9 cellular contexts compared by ENCODE assay signal in the genomic region with DNA sequence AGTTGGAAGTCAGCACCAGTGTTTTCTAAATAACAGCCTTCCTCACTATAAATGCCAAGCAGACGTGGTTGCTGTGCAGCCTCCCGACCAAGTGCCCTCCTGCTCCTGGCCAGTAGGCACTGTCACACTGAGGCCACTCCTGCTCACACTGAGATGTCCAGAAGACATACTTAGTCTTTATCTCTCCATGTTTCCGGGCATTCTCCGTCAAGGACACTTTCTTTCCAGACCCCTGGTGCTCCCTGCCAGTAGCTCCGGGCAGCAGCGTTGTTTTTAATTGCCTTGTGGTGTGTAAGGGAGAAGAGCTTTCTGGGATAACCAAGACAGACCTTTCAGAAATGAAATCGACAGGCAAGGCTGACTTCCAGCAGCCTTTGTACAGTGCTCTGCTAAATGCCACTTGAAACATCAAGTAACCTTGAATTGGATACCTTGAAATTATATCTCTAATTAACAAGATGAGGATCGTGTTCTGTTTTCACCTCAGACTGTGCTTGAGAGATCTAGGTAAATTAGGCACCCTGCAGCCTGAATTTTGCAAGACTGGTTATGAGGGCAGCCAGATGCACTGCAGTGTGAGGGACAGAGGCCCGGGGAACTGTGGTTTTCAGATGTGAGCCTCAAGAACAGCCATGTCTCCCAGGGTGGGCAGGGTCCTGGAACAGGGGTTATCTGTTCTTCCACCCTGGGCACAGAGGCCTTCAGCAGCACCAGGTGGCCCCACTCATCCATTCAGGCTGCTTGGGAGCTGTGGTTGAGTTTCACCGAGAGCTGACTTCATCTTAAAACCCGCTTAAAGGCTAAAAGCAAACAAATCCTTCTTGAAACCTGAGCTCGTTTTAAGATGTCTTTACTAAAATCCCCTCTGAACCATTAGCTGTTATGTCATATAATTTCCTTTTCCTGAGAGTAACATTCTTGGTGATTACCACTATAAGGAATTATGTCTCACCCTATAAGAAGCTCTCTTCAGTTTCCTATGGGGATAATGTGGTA. TPM values are rescaled to one million over a fixed set of nuclear protein-coding genes. Genes with fewer than 3 reads are reported as not detected.
A peak's percentile ranks its signal among the peaks of the same experiment; 100 is the strongest.
DNase-seq lines count a peak whose midpoint lies in the region; ATAC-seq and TF ChIP-seq lines count a peak whose summit lies in the region.
"Had no signal": no experiment of that assay in that cellular context is flagged by ENCODE, and none has a peak within 500 bp of the region (broad histone marks: within the 10 kb centered on the region; RNA-seq: fewer than 3 reads in every experiment).

No MANE protein-coding gene starts in this region.

- TF ChIP-seq CTCF in BE2C (IDR thresholded peaks at IDR 0.05; ENCODE audit: low read depth, low read length): peak; percentile 11; the same call in 1 of the 2 replicates

- peaks cover 69% of the 10 kb centered on the region for H3K4me1 ChIP-seq in BE2C

- H3K9me3 ChIP-seq in BE2C: no peaks in the 10 kb centered on the region

- peaks cover 34% of the 10 kb centered on the region for H3K36me3 ChIP-seq in BE2C

- H3K27me3 ChIP-seq in BE2C: no peaks in the 10 kb centered on the region

- DNase-seq in BE2C (peak; percentile 76), NCI-H1436 treated with DMSO at 0.1 percent for 48 hours (lab: John Stamatoyannopoulos, UW) (peak; percentile 71), cerebellum (ENCODE audit: low spot score) (peak; percentile 44), myocyte (ENCODE audit: low read depth) (peak; percentile 60), NCI-H446 treated with DMSO at 0.1 percent for 48 hours (lab: John Stamatoyannopoulos, UW) (no peak), DMS153 treated with DMSO at 0.1 percent for 48 hours (lab: John Stamatoyannopoulos, UW; ENCODE audit: unreplicated experiment) (no peak)
- DNase-seq: activated CD4-positive, alpha-beta T cell treated with anti-CD3 and anti-CD28 coated beads, Interleukin-2, amount 50 U/mL, for 1 hour had no signal

- ATAC-seq in HG03196 (IDR thresholded peaks at IDR 0.05; ENCODE audit: unreplicated experiment): no peak
- ATAC-seq in activated CD4-positive, CD25-positive, alpha-beta regulatory T cell treated with anti-CD3 and anti-CD28 coated beads, Interleukin-2, amount 50 U/mL, for 24 hours: no peak

- peak overlapping the region; percentile 5 for H3K4me3 ChIP-seq in BE2C (ENCODE audit: low read depth, low read length)

RNA-seq across cellular contexts. Expression of a gene that starts 43.4 kb away (rescaled TPM):
- 317 TPM for polyA plus RNA-seq in BE2C (2012; ENCODE audit: insufficient read depth, insufficient read length, low read depth)
- total RNA-seq in cerebellum (57.3 TPM), myocyte (17.1 and 26.5 TPM in 2 replicates)
- 9.3 TPM for polyA plus RNA-seq in myocyte (2012)

Comparison
In these comparisons a context has a peak if more than half of its experiments do, and no peak if none do; other contexts are left out.
1. DNase-seq: peak in BE2C (single experiment), NCI-H1436 treated with DMSO at 0.1 percent for 48 hours (single experiment), cerebellum (single experiment) and myocyte (single experiment); none in NCI-H446 treated with DMSO at 0.1 percent for 48 hours (single experiment) and DMS153 treated with DMSO at 0.1 percent for 48 hours (single experiment).